In genomic region chr1:151199860-151200581, GRCh38 we compare ENCODE assay signal across 8 cellular contexts. TPM values are rescaled to one million over a fixed set of nuclear protein-coding genes. Genes with fewer than 3 reads are reported as not detected.
A peak's percentile ranks its signal among the peaks of the same experiment; 100 is the strongest.
DNase-seq lines count a peak whose midpoint lies in the region; ATAC-seq, FAIRE-seq and TF ChIP-seq lines count a peak whose summit lies in the region.

No MANE protein-coding gene starts in this region.

- BruUV-seq in HepG2 (replicated peaks; lab: Mats Ljungman, UMichigan): no TSS peak

- TF ChIP-seq POLR2A in HepG2 (IDR thresholded peaks at IDR 0.05; ENCODE audit: insufficient read depth in 1 of 2, low read depth in 2 of 2, low read length in 2 of 2): 0 out of 4 replicates have a peak, but pooled peaks of 1 of the 2 experiments have one; percentile 22

- H3K27me3 ChIP-seq in HepG2 (ENCODE audit: control insufficient read depth in 1 of 2, insufficient read depth in 2 of 2, low read length in 2 of 2): no peaks in the 10 kb centered on the region; a peak in 1 of 5 replicates
- no peaks in the 10 kb centered on the region for H3K27me3 ChIP-seq in thoracic aorta (replicated peaks; ENCODE audit: insufficient read depth)

- no peak for TF ChIP-seq EP300 in HepG2 (IDR thresholded peaks at IDR 0.05; ENCODE audit: low read depth in 2 of 2, low read length in 2 of 2)
- TF ChIP-seq EP300 in HepG2 (CRISPR knock-in tag; IDR thresholded peaks at IDR 0.05; ENCODE audit: borderline replicate concordance): no peak

- H3K27ac ChIP-seq in HepG2 (ENCODE audit: extremely low read length, insufficient read depth, low read length): peak overlapping the region; percentile 93
- peak overlapping the region; percentile 73 to 97 for H3K27ac ChIP-seq in thoracic aorta

- peak overlapping the region; percentile 89 for H3K9ac ChIP-seq in HepG2 (ENCODE audit: insufficient read depth, low read depth, low read length)

- intact Hi-C loops in HepG2 (cut with micrococcal nuclease; ENCODE audit: unreplicated experiment): loop anchor here (5.0 kb wide), 1 partner anchor 147 kb away; the partner anchor contains the start of gene RFX5

- WGBS in HepG2 (ENCODE audit: low lambda C conversion rate): 12% methylated on average over 12 of the region's 12 CpGs

- H3K36me3 ChIP-seq in HepG2 (replicated peaks in 1 of 2; ENCODE audit: control insufficient read depth in 1 of 2, insufficient read depth in 2 of 2, low read length in 2 of 2) (peaks cover 3 to 14% of the 10 kb centered on the region in 2 experiments; a peak in 4 of 5 replicates), thoracic aorta (peaks cover 6% of the 10 kb centered on the region)

- TF ChIP-seq CTCF in astrocyte of the spinal cord (IDR thresholded peaks at IDR 0.05; ENCODE audit: low read depth, low read length): no peak
- TF ChIP-seq CTCF in HepG2 (CRISPR knock-in tag; IDR thresholded peaks at IDR 0.05): no peak
- TF ChIP-seq CTCF in thoracic aorta (IDR thresholded peaks at IDR 0.05): no peak

- peaks cover 22% of the 10 kb centered on the region for H4K20me1 ChIP-seq in HepG2 (ENCODE audit: insufficient read depth, low read length)

- H3K79me2 ChIP-seq in HepG2 (ENCODE audit: insufficient read depth, low read length): peaks cover 60% of the 10 kb centered on the region

- in situ Hi-C loops in astrocyte of the spinal cord (cut with HindIII; ENCODE audit: low sequenced_read_pairs) (no loop called here), HepG2 (cut with HindIII; ENCODE audit: extremely low pct_ligation_motif_present, low pct_unique_long_range_greater_than_20kb) (no loop called here)

- no peaks in the 10 kb centered on the region for H3K9me3 ChIP-seq in HepG2 (ENCODE audit: low read length)
- no peaks in the 10 kb centered on the region for H3K9me3 ChIP-seq in thoracic aorta

- ATAC-seq in HepG2 (no peak), thoracic aorta (ENCODE audit: insufficient number of reproducible peaks, low FRiP score, low read depth) (no peak), GM18519 (IDR thresholded peaks at IDR 0.05; ENCODE audit: low FRiP score, unreplicated experiment) (no peak), HG03196 (IDR thresholded peaks at IDR 0.05; ENCODE audit: unreplicated experiment) (no peak)

- POLR2A ChIA-PET in HepG2 (lab: Yijun Ruan, JAX): interaction anchor here (0.6 to 4.0 kb wide), 4 partner anchors 10 to 55 kb away, joined by 4 to 12 read pairs (median 6); partner anchors contain the start of genes PSMD4 and VPS72

- H3K4me1 ChIP-seq in HepG2 (ENCODE audit: insufficient read depth, low read length): peaks cover 30% of the 10 kb centered on the region
- peaks cover 9 to 44% of the 10 kb centered on the region in 2 donors for H3K4me1 ChIP-seq in thoracic aorta (ENCODE audit: control insufficient read depth in 1 of 2, low read depth in 2 of 2)

- TF ChIP-seq RAD21 in HepG2 (CRISPR knock-in tag; IDR thresholded peaks at IDR 0.05): no peak

- H3K4me2 ChIP-seq in HepG2 (ENCODE audit: low read depth, low read length): peak overlapping the region; percentile 87

- CTCF ChIA-PET in HepG2 (lab: Yijun Ruan, JAX; ENCODE audit: low intra/inter-chr PET ratio, low total read pairs): no interaction called here

- peak overlapping the region; percentile 100 for H3K4me3 ChIP-seq in astrocyte of the spinal cord (ENCODE audit: low read depth, low read length)
- H3K4me3 ChIP-seq in HepG2 (replicated peaks in 1 of 3; ENCODE audit: insufficient read depth in 1 of 3, low read depth in 2 of 3, low read length in 3 of 3): peak overlapping the region; percentile 87 to 95 (median 94)
- H3K4me3 ChIP-seq in thoracic aorta: peak overlapping the region; percentile 94

- no peak for FAIRE-seq in HepG2 (lab: Jason Lieb, UNC)

- peak; percentile 92 for DNase-seq in EH (ENCODE audit: low read depth)
- peak; percentile 12 for DNase-seq in NCI-H128 (lab: John Stamatoyannopoulos, UW; ENCODE audit: unreplicated experiment)
- DNase-seq in astrocyte of the spinal cord (ENCODE audit: low read depth, low spot score): peak; percentile 79
- peak; percentile 31 for DNase-seq in HepG2 (ENCODE audit: low spot score)
- no peak for DNase-seq in thoracic aorta (ENCODE audit: low spot score)
- DNase-seq in NCI-H1105 (lab: John Stamatoyannopoulos, UW): no peak

- H2AFZ ChIP-seq in HepG2 (ENCODE audit: low read length): no peak overlapping the region

RNA-seq across cellular contexts. Expression of gene PIP5K1A, which starts 1.7 kb away (rescaled TPM):
- total RNA-seq in HepG2 (2016; rRNA removed; fragmentation: Illumina TruSeq; extraction: Trizol) (43.8 and 45.3 TPM in 2 replicates), thoracic aorta (10 to 100 TPM; 49.7 to 97.6 TPM)
- total RNA-seq in HepG2 (2016; cell fraction: cytosol; rRNA removed; fragmentation: Illumina TruSeq; extraction: Trizol; ENCODE audit: low read depth): 41.7 and 44.2 TPM in 2 replicates
- total RNA-seq in HepG2 (2016; cell fraction: insoluble cytoplasmic fraction; rRNA removed; fragmentation: Illumina TruSeq; extraction: Trizol): 42.2 and 43.8 TPM in 2 replicates
- 29.6 and 29.8 TPM in 2 replicates for total RNA-seq in HepG2 (2016; cell fraction: membrane; rRNA removed; fragmentation: Illumina TruSeq; extraction: Trizol)
- 40.0 and 43.0 TPM in 2 replicates for total RNA-seq in HepG2 (2016; cell fraction: nucleus; rRNA removed; fragmentation: Illumina TruSeq; extraction: Trizol)
- 61.1 and 65.1 TPM in 2 replicates for polyA plus RNA-seq in HepG2 (2011; rRNA removed)
- polyA plus RNA-seq in HepG2 (2011; cell fraction: cytosol; rRNA removed): 35.2 and 45.4 TPM in 2 replicates
- 71.3 and 79.9 TPM in 2 replicates for polyA plus RNA-seq in HepG2 (2011; cell fraction: nucleus; rRNA removed)
- 30.0 and 32.2 TPM in 2 replicates for polyA plus RNA-seq in HepG2 (2012)
- 1.8 and 1.9 TPM in 2 replicates for polyA plus RNA-seq in HepG2 (2016; cell fraction: cytosol; fragmentation: Illumina TruSeq; extraction: Trizol; ENCODE audit: low read depth)
- polyA plus RNA-seq in HepG2 (2016; cell fraction: insoluble cytoplasmic fraction; fragmentation: Illumina TruSeq; extraction: Trizol; ENCODE audit: low read depth): 43.0 and 45.7 TPM in 2 replicates
- 8.9 and 11.4 TPM in 2 replicates for polyA plus RNA-seq in HepG2 (2016; cell fraction: membrane; fragmentation: Illumina TruSeq; extraction: Trizol; ENCODE audit: low read depth)
- polyA plus RNA-seq in HepG2 (2016; cell fraction: nucleus; fragmentation: Illumina TruSeq; extraction: Trizol; ENCODE audit: insufficient read depth, low read depth): 66.1 and 70.7 TPM in 2 replicates
- polyA minus RNA-seq in HepG2 (2011; rRNA and poly(A)+ RNA removed; ENCODE audit: low replicate concordance): 151 and 370 TPM in 2 replicates
- 32.3 and 45.2 TPM in 2 replicates for polyA minus RNA-seq in HepG2 (2011; cell fraction: cytosol; rRNA and poly(A)+ RNA removed)
- 91.2 and 120 TPM in 2 replicates for polyA minus RNA-seq in HepG2 (2011; cell fraction: nucleus; rRNA and poly(A)+ RNA removed)

RNA-seq across cellular contexts. Expression of gene VPS72, which starts 10.0 kb away (rescaled TPM):
- 34.5 TPM in 2 replicates for total RNA-seq in HepG2 (2016; rRNA removed; fragmentation: Illumina TruSeq; extraction: Trizol)
- total RNA-seq in HepG2 (2016; cell fraction: cytosol; rRNA removed; fragmentation: Illumina TruSeq; extraction: Trizol; ENCODE audit: low read depth): 17.0 and 18.0 TPM in 2 replicates
- total RNA-seq in HepG2 (2016; cell fraction: insoluble cytoplasmic fraction; rRNA removed; fragmentation: Illumina TruSeq; extraction: Trizol): 33.4 and 34.2 TPM in 2 replicates
- 15.1 and 19.6 TPM in 2 replicates for total RNA-seq in HepG2 (2016; cell fraction: membrane; rRNA removed; fragmentation: Illumina TruSeq; extraction: Trizol)
- 13.0 and 14.7 TPM in 2 replicates for total RNA-seq in HepG2 (2016; cell fraction: nucleus; rRNA removed; fragmentation: Illumina TruSeq; extraction: Trizol)
- polyA plus RNA-seq in HepG2 (2011; rRNA removed): 33.7 and 39.1 TPM in 2 replicates
- 30.9 and 35.1 TPM in 2 replicates for polyA plus RNA-seq in HepG2 (2011; cell fraction: cytosol; rRNA removed)
- polyA plus RNA-seq in HepG2 (2011; cell fraction: nucleus; rRNA removed): 12.7 and 13.3 TPM in 2 replicates
- 22.4 and 26.3 TPM in 2 replicates for polyA plus RNA-seq in HepG2 (2012)
- polyA plus RNA-seq in HepG2 (2016; cell fraction: cytosol; fragmentation: Illumina TruSeq; extraction: Trizol; ENCODE audit: low read depth): 7.0 and 9.1 TPM in 2 replicates
- polyA plus RNA-seq in HepG2 (2016; cell fraction: insoluble cytoplasmic fraction; fragmentation: Illumina TruSeq; extraction: Trizol; ENCODE audit: low read depth): 38.7 and 41.1 TPM in 2 replicates
- polyA plus RNA-seq in HepG2 (2016; cell fraction: membrane; fragmentation: Illumina TruSeq; extraction: Trizol; ENCODE audit: low read depth): 8.2 and 8.8 TPM in 2 replicates
- 19.8 and 20.7 TPM in 2 replicates for polyA plus RNA-seq in HepG2 (2016; cell fraction: nucleus; fragmentation: Illumina TruSeq; extraction: Trizol; ENCODE audit: insufficient read depth, low read depth)
- 15.9 and 56.9 TPM in 2 replicates for polyA minus RNA-seq in HepG2 (2011; rRNA and poly(A)+ RNA removed; ENCODE audit: low replicate concordance)
- polyA minus RNA-seq in HepG2 (2011; cell fraction: cytosol; rRNA and poly(A)+ RNA removed): 11.4 and 14.2 TPM in 2 replicates
- 6.8 and 10.7 TPM in 2 replicates for polyA minus RNA-seq in HepG2 (2011; cell fraction: nucleus; rRNA and poly(A)+ RNA removed)
- total RNA-seq in thoracic aorta: 10 to 100 TPM; 32.5 to 39.7 TPM

RNA-seq across cellular contexts. Expression of gene TMOD4, which starts 24.2 kb away (rescaled TPM):
- total RNA-seq in HepG2 (2016; rRNA removed; fragmentation: Illumina TruSeq; extraction: Trizol) (not detected in 2 replicates), thoracic aorta (not detected)
- 0.62 TPM in 1 of 2 replicates, not detected in the other for total RNA-seq in HepG2 (2016; cell fraction: cytosol; rRNA removed; fragmentation: Illumina TruSeq; extraction: Trizol; ENCODE audit: low read depth)
- total RNA-seq in HepG2 (2016; cell fraction: insoluble cytoplasmic fraction; rRNA removed; fragmentation: Illumina TruSeq; extraction: Trizol): 0.39 TPM in 1 of 2 replicates, not detected in the other
- not detected in 2 replicates for total RNA-seq in HepG2 (2016; cell fraction: membrane; rRNA removed; fragmentation: Illumina TruSeq; extraction: Trizol)
- total RNA-seq in HepG2 (2016; cell fraction: nucleus; rRNA removed; fragmentation: Illumina TruSeq; extraction: Trizol): not detected in 2 replicates
- polyA plus RNA-seq in HepG2 (2011; rRNA removed): 0.61 and 0.66 TPM in 2 replicates
- polyA plus RNA-seq in HepG2 (2011; cell fraction: cytosol; rRNA removed): 0.09 and 0.12 TPM in 2 replicates
- polyA plus RNA-seq in HepG2 (2011; cell fraction: nucleus; rRNA removed): 0.37 TPM in 1 of 2 replicates, not detected in the other
- 0.31 TPM in 1 of 2 replicates, not detected in the other for polyA plus RNA-seq in HepG2 (2012)
- polyA plus RNA-seq in HepG2 (2016; cell fraction: cytosol; fragmentation: Illumina TruSeq; extraction: Trizol; ENCODE audit: low read depth): not detected in 2 replicates
- polyA plus RNA-seq in HepG2 (2016; cell fraction: insoluble cytoplasmic fraction; fragmentation: Illumina TruSeq; extraction: Trizol; ENCODE audit: low read depth): not detected in 2 replicates
- polyA plus RNA-seq in HepG2 (2016; cell fraction: membrane; fragmentation: Illumina TruSeq; extraction: Trizol; ENCODE audit: low read depth): not detected in 2 replicates
- polyA plus RNA-seq in HepG2 (2016; cell fraction: nucleus; fragmentation: Illumina TruSeq; extraction: Trizol; ENCODE audit: insufficient read depth, low read depth): not detected in 2 replicates
- polyA minus RNA-seq in HepG2 (2011; rRNA and poly(A)+ RNA removed; ENCODE audit: low replicate concordance): not detected in 2 replicates
- not detected in 2 replicates for polyA minus RNA-seq in HepG2 (2011; cell fraction: cytosol; rRNA and poly(A)+ RNA removed)
- polyA minus RNA-seq in HepG2 (2011; cell fraction: nucleus; rRNA and poly(A)+ RNA removed): not detected in 2 replicates

RNA-seq across cellular contexts. Expression of gene SCNM1, which starts 34.1 kb away (rescaled TPM):
- total RNA-seq in HepG2 (2016; rRNA removed; fragmentation: Illumina TruSeq; extraction: Trizol) (31.5 and 32.5 TPM in 2 replicates), thoracic aorta (10 to 100 TPM; 19.1 to 27.7 TPM)
- 23.8 and 23.9 TPM in 2 replicates for total RNA-seq in HepG2 (2016; cell fraction: cytosol; rRNA removed; fragmentation: Illumina TruSeq; extraction: Trizol; ENCODE audit: low read depth)
- total RNA-seq in HepG2 (2016; cell fraction: insoluble cytoplasmic fraction; rRNA removed; fragmentation: Illumina TruSeq; extraction: Trizol): 31.6 and 33.4 TPM in 2 replicates
- 17.9 and 18.4 TPM in 2 replicates for total RNA-seq in HepG2 (2016; cell fraction: membrane; rRNA removed; fragmentation: Illumina TruSeq; extraction: Trizol)
- 15.4 and 17.5 TPM in 2 replicates for total RNA-seq in HepG2 (2016; cell fraction: nucleus; rRNA removed; fragmentation: Illumina TruSeq; extraction: Trizol)
- 16.3 and 17.5 TPM in 2 replicates for polyA plus RNA-seq in HepG2 (2011; rRNA removed)
- 9.5 and 10.7 TPM in 2 replicates for polyA plus RNA-seq in HepG2 (2011; cell fraction: cytosol; rRNA removed)
- polyA plus RNA-seq in HepG2 (2011; cell fraction: nucleus; rRNA removed): 19.4 and 25.2 TPM in 2 replicates
- 20.2 and 21.0 TPM in 2 replicates for polyA plus RNA-seq in HepG2 (2012)
- polyA plus RNA-seq in HepG2 (2016; cell fraction: cytosol; fragmentation: Illumina TruSeq; extraction: Trizol; ENCODE audit: low read depth): 20.0 and 20.1 TPM in 2 replicates
- 32.9 and 37.1 TPM in 2 replicates for polyA plus RNA-seq in HepG2 (2016; cell fraction: insoluble cytoplasmic fraction; fragmentation: Illumina TruSeq; extraction: Trizol; ENCODE audit: low read depth)
- 16.4 and 19.5 TPM in 2 replicates for polyA plus RNA-seq in HepG2 (2016; cell fraction: membrane; fragmentation: Illumina TruSeq; extraction: Trizol; ENCODE audit: low read depth)
- polyA plus RNA-seq in HepG2 (2016; cell fraction: nucleus; fragmentation: Illumina TruSeq; extraction: Trizol; ENCODE audit: insufficient read depth, low read depth): 33.6 and 40.3 TPM in 2 replicates
- polyA minus RNA-seq in HepG2 (2011; rRNA and poly(A)+ RNA removed; ENCODE audit: low replicate concordance): 5.6 and 16.1 TPM in 2 replicates
- polyA minus RNA-seq in HepG2 (2011; cell fraction: cytosol; rRNA and poly(A)+ RNA removed): 3.4 and 5.4 TPM in 2 replicates
- polyA minus RNA-seq in HepG2 (2011; cell fraction: nucleus; rRNA and poly(A)+ RNA removed): 5.4 and 8.8 TPM in 2 replicates

RNA-seq across cellular contexts. Expression of gene LYSMD1, which starts 34.3 kb away (rescaled TPM):
- total RNA-seq in HepG2 (2016; rRNA removed; fragmentation: Illumina TruSeq; extraction: Trizol) (3.8 TPM in 2 replicates), thoracic aorta (1 to 10 TPM; 5.6 to 8.7 TPM)
- 0.97 and 1.5 TPM in 2 replicates for total RNA-seq in HepG2 (2016; cell fraction: cytosol; rRNA removed; fragmentation: Illumina TruSeq; extraction: Trizol; ENCODE audit: low read depth)
- total RNA-seq in HepG2 (2016; cell fraction: insoluble cytoplasmic fraction; rRNA removed; fragmentation: Illumina TruSeq; extraction: Trizol): 4.2 and 4.6 TPM in 2 replicates
- total RNA-seq in HepG2 (2016; cell fraction: membrane; rRNA removed; fragmentation: Illumina TruSeq; extraction: Trizol): 2.6 and 2.8 TPM in 2 replicates
- total RNA-seq in HepG2 (2016; cell fraction: nucleus; rRNA removed; fragmentation: Illumina TruSeq; extraction: Trizol): 1.9 and 3.5 TPM in 2 replicates
- polyA plus RNA-seq in HepG2 (2011; rRNA removed): 4.6 and 4.8 TPM in 2 replicates
- polyA plus RNA-seq in HepG2 (2011; cell fraction: cytosol; rRNA removed): 4.2 and 4.4 TPM in 2 replicates
- polyA plus RNA-seq in HepG2 (2011; cell fraction: nucleus; rRNA removed): 4.2 and 5.0 TPM in 2 replicates
- 4.3 and 6.0 TPM in 2 replicates for polyA plus RNA-seq in HepG2 (2012)
- 0.29 and 0.60 TPM in 2 replicates for polyA plus RNA-seq in HepG2 (2016; cell fraction: cytosol; fragmentation: Illumina TruSeq; extraction: Trizol; ENCODE audit: low read depth)
- 4.1 and 6.6 TPM in 2 replicates for polyA plus RNA-seq in HepG2 (2016; cell fraction: insoluble cytoplasmic fraction; fragmentation: Illumina TruSeq; extraction: Trizol; ENCODE audit: low read depth)
- 1.2 and 1.4 TPM in 2 replicates for polyA plus RNA-seq in HepG2 (2016; cell fraction: membrane; fragmentation: Illumina TruSeq; extraction: Trizol; ENCODE audit: low read depth)
- 3.3 and 4.5 TPM in 2 replicates for polyA plus RNA-seq in HepG2 (2016; cell fraction: nucleus; fragmentation: Illumina TruSeq; extraction: Trizol; ENCODE audit: insufficient read depth, low read depth)
- 6.4 and 8.2 TPM in 2 replicates for polyA minus RNA-seq in HepG2 (2011; rRNA and poly(A)+ RNA removed; ENCODE audit: low replicate concordance)
- polyA minus RNA-seq in HepG2 (2011; cell fraction: cytosol; rRNA and poly(A)+ RNA removed): 4.5 and 7.3 TPM in 2 replicates
- polyA minus RNA-seq in HepG2 (2011; cell fraction: nucleus; rRNA and poly(A)+ RNA removed): 8.2 and 9.5 TPM in 2 replicates

Comparison
In these comparisons a context has a peak if more than half of its experiments do, and no peak if none do; other contexts are left out.
1. DNase-seq: peak in EH (single experiment), NCI-H128 (single experiment), astrocyte of the spinal cord (single experiment) and HepG2 (single experiment); none in thoracic aorta (single experiment) and NCI-H1105 (single experiment).
2. Peak in every context shown above with its lines, with median percentiles within 50 percentile points of each other: H3K4me3 ChIP-seq.